ENCODE assay signal across 22 cellular contexts in the genomic region with DNA sequence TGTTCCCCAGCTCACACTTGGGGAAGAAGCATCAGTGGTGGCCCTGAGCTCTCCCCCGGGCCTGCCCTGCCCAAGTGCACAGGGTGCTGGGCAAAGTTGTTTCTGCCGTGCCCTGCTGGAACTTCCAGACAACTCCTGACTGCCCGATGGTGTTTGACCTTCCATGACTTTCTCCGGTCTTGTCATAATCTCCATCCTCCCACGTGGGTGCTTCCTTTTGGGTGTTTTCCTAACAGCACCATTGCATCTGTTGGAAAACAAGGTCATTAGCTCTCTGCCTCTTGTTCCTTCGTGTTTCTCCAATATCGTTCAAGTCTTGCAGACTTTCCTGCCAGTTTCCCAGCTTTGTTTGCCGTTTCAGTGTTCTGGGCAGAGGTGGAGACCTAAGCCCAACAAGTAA.
"Had no signal": no experiment of that assay in that cellular context is flagged by ENCODE, and none has a peak within 500 bp of the region (broad histone marks: within the 10 kb centered on the region; RNA-seq: fewer than 3 reads in every experiment).

No MANE protein-coding gene starts in this region.

- H3K27ac ChIP-seq: coronary artery, esophagus muscularis mucosa, foreskin keratinocyte, gastroesophageal sphincter, heart left ventricle, hepatocyte, left lung had no signal

- H3K27me3 Mint-ChIP-seq: effector memory CD8-positive, alpha-beta T cell; memory B cell had no signal

- DNase-seq: effector CD8-positive, alpha-beta T cell; effector memory CD8-positive, alpha-beta T cell; endodermal cell; foreskin keratinocyte; heart left ventricle; hypothalamus; immature natural killer cell; left cardiac atrium; left lung; left ventricle myocardium superior; mammary epithelial cell had no signal

- H3K4me3 Mint-ChIP-seq: effector memory CD8-positive, alpha-beta T cell; endodermal cell; immature natural killer cell; memory B cell; mesothelial cell of epicardium had no signal

- H3K36me3 Mint-ChIP-seq: memory B cell, mesothelial cell of epicardium had no signal

- H3K9me3 Mint-ChIP-seq: effector memory CD8-positive, alpha-beta T cell; endodermal cell; immature natural killer cell; memory B cell; mesothelial cell of epicardium had no signal

- H3K79me2 ChIP-seq: hepatocyte had no signal

- H3K4me2 ChIP-seq: hepatocyte had no signal

- FAIRE-seq: colon, endometrium, frontal cortex, keratinocyte had no signal

- H3K9me3 ChIP-seq: esophagus muscularis mucosa, gastroesophageal sphincter, heart left ventricle, left lung had no signal

- H3K36me3 ChIP-seq: esophagus muscularis mucosa, gastroesophageal sphincter, heart left ventricle, left lung had no signal

- ATAC-seq: effector memory CD8-positive, alpha-beta T cell; foreskin keratinocyte; gastroesophageal sphincter; left cardiac atrium; left lung; left ventricle myocardium superior had no signal

- H3K27me3 ChIP-seq: esophagus muscularis mucosa, foreskin keratinocyte, gastroesophageal sphincter, heart left ventricle, hepatocyte, left lung had no signal

- H3K4me1 ChIP-seq: esophagus muscularis mucosa, foreskin keratinocyte, left lung had no signal

- H3K4me3 ChIP-seq: coronary artery, esophagus muscularis mucosa, gastroesophageal sphincter, heart left ventricle, hepatocyte, left lung, lung had no signal

- H3K27ac Mint-ChIP-seq: endodermal cell, immature natural killer cell, memory B cell, mesothelial cell of epicardium had no signal

- H2AFZ ChIP-seq: hepatocyte had no signal
